In genomic region chr15:61124195-61124594, GRCh38 we compare ENCODE assay signal across 28 cellular contexts.
"Had no signal": no experiment of that assay in that cellular context is flagged by ENCODE, and none has a peak within 500 bp of the region (broad histone marks: within the 10 kb centered on the region; RNA-seq: fewer than 3 reads in every experiment).

No MANE protein-coding gene starts in this region.

- H3K4me1 Mint-ChIP-seq: stimulated activated effector memory CD8-positive, alpha-beta T cell treated with anti-CD3 and anti-CD28 coated beads, Interleukin-12 subunit alpha, Interleukin-12 subunit beta, amount 100 ng/mL, for 72 hours; stimulated activated memory B cell treated with anti-CD40 and anti-IgM and Interleukin-4, amounts not matched to agents 10 μg/mL and 1 μg/mL and 100 μg/mL, for 72 hours; stimulated activated naive B cell treated with anti-CD40 and anti-IgM and Interleukin-4, amounts not matched to agents 10 μg/mL and 1 μg/mL and 100 μg/mL, for 72 hours; stimulated activated naive CD8-positive, alpha-beta T cell treated with anti-CD3 and anti-CD28 coated beads, Interleukin-15, amount 100 ng/mL, for 72 hours had no signal

- H3K27me3 ChIP-seq: stomach, suprapubic skin, testis, thyroid gland, tibial artery, transverse colon, upper lobe of left lung, upper lobe of right lung, uterus, vagina had no signal

- DNase-seq: stimulated activated CD4-positive, alpha-beta T cell treated with anti-CD3 and anti-CD28 coated beads, Interleukin-2, amount 100 ng/mL, for 48 hours; stimulated activated CD4-positive, alpha-beta T cell treated with anti-CD3 and anti-CD28 coated beads, Interleukin-4, amount 100 ng/mL, for 1 hour; stimulated activated CD4-positive, alpha-beta T cell treated with anti-CD3 and anti-CD28 coated beads, Interleukin-4, amount 100 ng/mL, for 24 hours; stimulated activated CD4-positive, alpha-beta T cell treated with anti-CD3 and anti-CD28 coated beads, Interleukin-4, amount 100 ng/mL, for 4 hours; stimulated activated CD8-positive, alpha-beta memory T cell treated with anti-CD3 and anti-CD28 coated beads, Interleukin-4, amount 100 ng/mL, for 48 hours; stimulated activated naive B cell treated with anti-CD40 and anti-IgM and Interleukin-4, amounts not matched to agents 10 μg/mL and 1 μg/mL and 100 μg/mL, for 72 hours; stimulated activated naive CD4-positive, alpha-beta T cell; stimulated activated naive CD4-positive, alpha-beta T cell treated with Interleukin-2 at 50 U/mL for 16 hours; stimulated activated naive CD8-positive, alpha-beta T cell treated with anti-CD3 and anti-CD28 coated beads, Interleukin-15, amount 100 ng/mL, for 72 hours; stimulated activated naive CD8-positive, alpha-beta T cell treated with anti-CD3 and anti-CD28 coated beads, Interleukin-15, Interleukin-2, amounts not matched to agents 100 U/mL and 50 U/mL, for 24 hours; stomach; substantia nigra; testis; thyroid gland; tibial artery; transverse colon; trophoblast cell; upper lobe of left lung; upper lobe of right lung; uterus had no signal

- H3K27me3 Mint-ChIP-seq: stimulated activated memory B cell treated with anti-CD40 and anti-IgM and Interleukin-4, amounts not matched to agents 10 μg/mL and 1 μg/mL and 100 μg/mL, for 72 hours; type B pancreatic cell had no signal

- H3K4me3 ChIP-seq: stomach, suprapubic skin, testis, thoracic aorta, thyroid gland, tibial artery, tibial nerve, transverse colon, upper lobe of left lung, upper lobe of right lung, uterus, vagina had no signal

- H3K4me1 ChIP-seq: suprapubic skin, testis, thyroid gland, upper lobe of left lung, upper lobe of right lung, uterus, vagina had no signal

- H3K27ac ChIP-seq: stomach, suprapubic skin, testis, thoracic aorta, thyroid gland, tibial artery, tibial nerve, transverse colon, upper lobe of left lung, upper lobe of right lung, uterus, vagina had no signal

- H3K9me3 Mint-ChIP-seq: stimulated activated effector memory CD8-positive, alpha-beta T cell treated with anti-CD3 and anti-CD28 coated beads, Interleukin-12 subunit alpha, Interleukin-12 subunit beta, amount 100 ng/mL, for 72 hours; stimulated activated memory B cell treated with anti-CD40 and anti-IgM and Interleukin-4, amounts not matched to agents 10 μg/mL and 1 μg/mL and 100 μg/mL, for 72 hours; stimulated activated naive B cell treated with anti-CD40 and anti-IgM and Interleukin-4, amounts not matched to agents 10 μg/mL and 1 μg/mL and 100 μg/mL, for 72 hours; stimulated activated naive CD8-positive, alpha-beta T cell treated with anti-CD3 and anti-CD28 coated beads, Interleukin-15, amount 100 ng/mL, for 72 hours; stimulated activated naive CD8-positive, alpha-beta T cell treated with anti-CD3 and anti-CD28 coated beads, Interleukin-15, Interleukin-2, amounts not matched to agents 100 ng/mL and 50 ng/mL, for 24 hours; type B pancreatic cell had no signal

- H3K27ac Mint-ChIP-seq: stimulated activated effector memory CD8-positive, alpha-beta T cell treated with anti-CD3 and anti-CD28 coated beads, Interleukin-12 subunit alpha, Interleukin-12 subunit beta, amount 100 ng/mL, for 72 hours; stimulated activated memory B cell treated with anti-CD40 and anti-IgM and Interleukin-4, amounts not matched to agents 10 μg/mL and 1 μg/mL and 100 μg/mL, for 72 hours; stimulated activated naive B cell treated with anti-CD40 and anti-IgM and Interleukin-4, amounts not matched to agents 10 μg/mL and 1 μg/mL and 100 μg/mL, for 72 hours; stimulated activated naive CD8-positive, alpha-beta T cell treated with anti-CD3 and anti-CD28 coated beads, Interleukin-15, amount 100 ng/mL, for 72 hours; stimulated activated naive CD8-positive, alpha-beta T cell treated with anti-CD3 and anti-CD28 coated beads, Interleukin-15, Interleukin-2, amounts not matched to agents 100 ng/mL and 50 ng/mL, for 24 hours; type B pancreatic cell had no signal

- H3K36me3 Mint-ChIP-seq: stimulated activated effector memory CD8-positive, alpha-beta T cell treated with anti-CD3 and anti-CD28 coated beads, Interleukin-12 subunit alpha, Interleukin-12 subunit beta, amount 100 ng/mL, for 72 hours; stimulated activated memory B cell treated with anti-CD40 and anti-IgM and Interleukin-4, amounts not matched to agents 10 μg/mL and 1 μg/mL and 100 μg/mL, for 72 hours; stimulated activated naive B cell treated with anti-CD40 and anti-IgM and Interleukin-4, amounts not matched to agents 10 μg/mL and 1 μg/mL and 100 μg/mL, for 72 hours; type B pancreatic cell had no signal

- H3K36me3 ChIP-seq: stomach, suprapubic skin, thoracic aorta, thyroid gland, tibial artery, tibial nerve, transverse colon, upper lobe of left lung, upper lobe of right lung, uterus, vagina had no signal

- ATAC-seq: stimulated activated effector memory CD8-positive, alpha-beta T cell treated with anti-CD3 and anti-CD28 coated beads, Interleukin-12 subunit alpha, Interleukin-12 subunit beta, amount 100 ng/mL, for 72 hours; stimulated activated memory B cell treated with anti-CD40 and anti-IgM and Interleukin-4, amounts not matched to agents 10 μg/mL and 1 μg/mL and 100 μg/mL, for 72 hours; stimulated activated naive B cell treated with anti-CD40 and anti-IgM and Interleukin-4, amounts not matched to agents 10 μg/mL and 1 μg/mL and 100 μg/mL, for 72 hours; stimulated activated naive CD8-positive, alpha-beta T cell treated with anti-CD3 and anti-CD28 coated beads, Interleukin-15, amount 100 ng/mL, for 72 hours; stimulated activated naive CD8-positive, alpha-beta T cell treated with anti-CD3 and anti-CD28 coated beads, Interleukin-15, Interleukin-2, amounts not matched to agents 100 U/mL and 50 U/mL, for 24 hours; upper lobe of right lung had no signal

- H3K4me3 Mint-ChIP-seq: stimulated activated effector memory CD8-positive, alpha-beta T cell treated with anti-CD3 and anti-CD28 coated beads, Interleukin-12 subunit alpha, Interleukin-12 subunit beta, amount 100 ng/mL, for 72 hours; stimulated activated memory B cell treated with anti-CD40 and anti-IgM and Interleukin-4, amounts not matched to agents 10 μg/mL and 1 μg/mL and 100 μg/mL, for 72 hours; stimulated activated naive B cell treated with anti-CD40 and anti-IgM and Interleukin-4, amounts not matched to agents 10 μg/mL and 1 μg/mL and 100 μg/mL, for 72 hours; stimulated activated naive CD8-positive, alpha-beta T cell treated with anti-CD3 and anti-CD28 coated beads, Interleukin-15, amount 100 ng/mL, for 72 hours; stimulated activated naive CD8-positive, alpha-beta T cell treated with anti-CD3 and anti-CD28 coated beads, Interleukin-15, Interleukin-2, amounts not matched to agents 100 ng/mL and 50 ng/mL, for 24 hours; type B pancreatic cell had no signal
